In genomic region chr7:51430480-51431086, GRCh38 we compare ENCODE assay signal across 9 cellular contexts.
DNase-seq lines count a peak whose midpoint lies in the region; ATAC-seq and TF ChIP-seq lines count a peak whose summit lies in the region.
"Had no signal": no experiment of that assay in that cellular context is flagged by ENCODE, and none has a peak within 500 bp of the region (broad histone marks: within the 10 kb centered on the region; RNA-seq: fewer than 3 reads in every experiment).

No MANE protein-coding gene starts in this region.

- no peak overlapping the region for H3K4me3 Mint-ChIP-seq in CD14-positive monocyte
- no peak overlapping the region for H3K4me3 Mint-ChIP-seq in stimulated activated naive B cell treated with anti-CD40 and anti-IgM and Interleukin-4, amounts not matched to agents 10 μg/mL and 1 μg/mL and 100 μg/mL, for 72 hours

- no peaks in the 10 kb centered on the region for H3K9me3 ChIP-seq in SU-DHL-6 (ENCODE audit: insufficient read depth, low read length)
- H3K9me3 ChIP-seq in colonic mucosa: no peaks in the 10 kb centered on the region
- H3K9me3 ChIP-seq in right lobe of liver: no peaks in the 10 kb centered on the region
- H3K9me3 ChIP-seq: neutrophil had no signal

- no peaks in the 10 kb centered on the region for H3K4me1 Mint-ChIP-seq in CD14-positive monocyte
- H3K4me1 Mint-ChIP-seq in stimulated activated naive B cell treated with anti-CD40 and anti-IgM and Interleukin-4, amounts not matched to agents 10 μg/mL and 1 μg/mL and 100 μg/mL, for 72 hours: no peaks in the 10 kb centered on the region

- 12% methylated on average over 13 of the region's 13 CpGs for WGBS in right lobe of liver (ENCODE audit: insufficient coverage, low coverage, low lambda C conversion rate, missing lambda C conversion rate)

- H3K27me3 Mint-ChIP-seq in CD14-positive monocyte (ENCODE audit: low read depth in 3 of 3): peaks cover 0 to 4% (median 1%) of the 10 kb centered on the region in 3 donors
- peaks cover 12 to 23% of the 10 kb centered on the region in 2 donors for H3K27me3 Mint-ChIP-seq in stimulated activated naive B cell treated with anti-CD40 and anti-IgM and Interleukin-4, amounts not matched to agents 10 μg/mL and 1 μg/mL and 100 μg/mL, for 72 hours

- H3K27ac ChIP-seq in SU-DHL-6 (ENCODE audit: low read depth, low read length) (no peak overlapping the region), colonic mucosa (no peak overlapping the region), right lobe of liver (no peak overlapping the region)
- H3K27ac ChIP-seq: neutrophil had no signal

- no peaks in the 10 kb centered on the region for H3K79me2 ChIP-seq in SU-DHL-6 (ENCODE audit: insufficient read depth, low read length)

- H3F3A ChIP-seq in SU-DHL-6 (ENCODE audit: insufficient read depth): no peaks in the 10 kb centered on the region

- no peaks in the 10 kb centered on the region for H3K9me2 ChIP-seq in SU-DHL-6 (replicated peaks; ENCODE audit: insufficient read depth, low read length)

- DNase-seq in CD14-positive monocyte (ENCODE audit: low spot score): no peak
- peak; percentile 67 for DNase-seq in NCI-H1092 (lab: John Stamatoyannopoulos, UW)
- DNase-seq in colonic mucosa: peak; percentile 68
- no peak for DNase-seq in right lobe of liver
- peak; percentile 6 for DNase-seq in stimulated activated naive B cell treated with anti-CD40 and anti-IgM and Interleukin-4, amounts not matched to agents 10 μg/mL and 1 μg/mL and 100 μg/mL, for 72 hours

- H3K4me2 ChIP-seq in SU-DHL-6 (ENCODE audit: low read depth, low read length, poor library complexity, severe bottlenecking): no peak overlapping the region

- peaks cover 0 to 6% (median 0%) of the 10 kb centered on the region in 7 donors for H3K9me3 Mint-ChIP-seq in CD14-positive monocyte
- H3K9me3 Mint-ChIP-seq in stimulated activated naive B cell treated with anti-CD40 and anti-IgM and Interleukin-4, amounts not matched to agents 10 μg/mL and 1 μg/mL and 100 μg/mL, for 72 hours: no peaks in the 10 kb centered on the region

- H4K20me1 ChIP-seq in SU-DHL-6 (ENCODE audit: low read depth, low read length): no peaks in the 10 kb centered on the region

- H3K9ac ChIP-seq in SU-DHL-6 (ENCODE audit: low read length) (no peak overlapping the region), colonic mucosa (ENCODE audit: low read depth in 2 of 2, low read length in 2 of 2) (no peak overlapping the region)

- TF ChIP-seq CTCF in CD14-positive monocyte (IDR thresholded peaks at IDR 0.05): peak; percentile 74
- TF ChIP-seq CTCF in SU-DHL-6 (IDR thresholded peaks at IDR 0.05; ENCODE audit: insufficient read depth, low read length, poor library complexity, severe bottlenecking): peak; percentile 91
- peak; percentile 83 for TF ChIP-seq CTCF in colonic mucosa (IDR thresholded peaks at IDR 0.05)
- peak; percentile 74 to 86 (median 84) for TF ChIP-seq CTCF in right lobe of liver (IDR thresholded peaks at IDR 0.05)

- intact Hi-C loops in CD14-positive monocyte (cut with micrococcal nuclease) (no loop called here), colonic mucosa (cut with DNase I) (loop anchor here (5.0 kb wide), 1 partner anchor 832 kb away; no protein-coding TSS in a partner anchor), right lobe of liver (cut with DNase I) (no loop called here)

- H3K4me3 ChIP-seq in SU-DHL-6 (ENCODE audit: insufficient read depth, low read length, poor library complexity, severe bottlenecking) (no peak overlapping the region), colonic mucosa (no peak overlapping the region), right lobe of liver (no peak overlapping the region)

- no peaks in the 10 kb centered on the region for H3K36me3 ChIP-seq in SU-DHL-6 (ENCODE audit: low read length)
- no peaks in the 10 kb centered on the region for H3K36me3 ChIP-seq in colonic mucosa
- no peaks in the 10 kb centered on the region for H3K36me3 ChIP-seq in right lobe of liver
- H3K36me3 ChIP-seq: neutrophil had no signal

- no peaks in the 10 kb centered on the region for H3K36me3 Mint-ChIP-seq in CD14-positive monocyte
- H3K36me3 Mint-ChIP-seq in stimulated activated naive B cell treated with anti-CD40 and anti-IgM and Interleukin-4, amounts not matched to agents 10 μg/mL and 1 μg/mL and 100 μg/mL, for 72 hours: no peaks in the 10 kb centered on the region

- no peak overlapping the region for H3K27ac Mint-ChIP-seq in CD14-positive monocyte
- no peak overlapping the region for H3K27ac Mint-ChIP-seq in stimulated activated naive B cell treated with anti-CD40 and anti-IgM and Interleukin-4, amounts not matched to agents 10 μg/mL and 1 μg/mL and 100 μg/mL, for 72 hours

- H3K27me3 ChIP-seq in SU-DHL-6 (ENCODE audit: low read length) (no peaks in the 10 kb centered on the region), colonic mucosa (no peaks in the 10 kb centered on the region), right lobe of liver (no peaks in the 10 kb centered on the region)
- H3K27me3 ChIP-seq: neutrophil had no signal

- ATAC-seq in GM18873 (IDR thresholded peaks at IDR 0.05; ENCODE audit: low FRiP score, unreplicated experiment) (peak; percentile 70), right lobe of liver (peak; percentile 75 to 83 (median 77)), HG03442 (IDR thresholded peaks at IDR 0.05; ENCODE audit: unreplicated experiment) (no peak)
- peak; percentile 31 to 55 for ATAC-seq in stimulated activated naive B cell treated with anti-CD40 and anti-IgM and Interleukin-4, amounts not matched to agents 10 μg/mL and 1 μg/mL and 100 μg/mL, for 72 hours (replicated peaks)

- no peak overlapping the region for H2AFZ ChIP-seq in SU-DHL-6 (ENCODE audit: low read depth, low read length, severe bottlenecking)

- H3K4me1 ChIP-seq in colonic mucosa: no peaks in the 10 kb centered on the region
- no peaks in the 10 kb centered on the region for H3K4me1 ChIP-seq in right lobe of liver

- no peak for TF ChIP-seq POLR2A in right lobe of liver (IDR thresholded peaks at IDR 0.05)

Comparison
In these comparisons a context has a peak if more than half of its experiments do, and no peak if none do; other contexts are left out.
1. DNase-seq: peak in NCI-H1092 (single experiment), colonic mucosa (single experiment) and stimulated activated naive B cell treated with anti-CD40 and anti-IgM and Interleukin-4, amounts not matched to agents 10 μg/mL and 1 μg/mL and 100 μg/mL, for 72 hours (single experiment); none in CD14-positive monocyte (single experiment) and right lobe of liver (0 of 3).
2. Peak in every context shown above with its lines, with median percentiles within 50 percentile points of each other: CTCF ChIP-seq.